Comparison of ENCODE assay signal across 8 cellular contexts in genomic region chr17:76241205-76241539, GRCh38. TPM values are rescaled to one million over a fixed set of nuclear protein-coding genes. Genes with fewer than 3 reads are reported as not detected.
DNase-seq lines count a peak whose midpoint lies in the region; ATAC-seq and TF ChIP-seq lines count a peak whose summit lies in the region.

No MANE protein-coding gene starts in this region.

- H3K9me3 Mint-ChIP-seq in activated CD4-positive, alpha-beta memory T cell treated with anti-CD3 and anti-CD28 coated beads for 36 hours, result no peaks in the 10 kb centered on the region

- no peak for TF ChIP-seq POLR2A in erythroblast (IDR thresholded peaks at IDR 0.05; ENCODE audit: low read length)

- no peaks in the 10 kb centered on the region for H3K27me3 Mint-ChIP-seq in activated CD4-positive, alpha-beta memory T cell treated with anti-CD3 and anti-CD28 coated beads for 36 hours

- intact Hi-C loops in activated CD4-positive, alpha-beta memory T cell treated with anti-CD3 and anti-CD28 coated beads for 36 hours (cut with micrococcal nuclease), result no loop called here
- intact Hi-C loops in left ventricle myocardium inferior (cut with micrococcal nuclease), result no loop called here

- H3K36me3 Mint-ChIP-seq in activated CD4-positive, alpha-beta memory T cell treated with anti-CD3 and anti-CD28 coated beads for 36 hours, result peaks cover 2% of the 10 kb centered on the region

- TF ChIP-seq CTCF in left ventricle myocardium inferior (IDR thresholded peaks at IDR 0.05; ENCODE audit: borderline replicate concordance), result no peak
- TF ChIP-seq CTCF in retinal pigment epithelial cell (conservative IDR thresholded peaks at IDR 0.05; ENCODE audit: low read depth, low read length), result no peak

- no peak for DNase-seq in activated CD4-positive, alpha-beta memory T cell treated with anti-CD3 and anti-CD28 coated beads for 36 hours
- no peak for DNase-seq in left ventricle myocardium inferior
- no peak for DNase-seq in retinal pigment epithelial cell (ENCODE audit: low read depth)
- no peak for DNase-seq in erythroblast (lab: John Stamatoyannopoulos, UW)

- no peak for ATAC-seq in HG02571 (IDR thresholded peaks at IDR 0.05; ENCODE audit: unreplicated experiment)
- ATAC-seq in GM19463 (IDR thresholded peaks at IDR 0.05; ENCODE audit: unreplicated experiment), result no peak
- no peak for ATAC-seq in GM18867 (IDR thresholded peaks at IDR 0.05; ENCODE audit: unreplicated experiment)

- peak overlapping the region; percentile 67 for H3K27ac Mint-ChIP-seq in activated CD4-positive, alpha-beta memory T cell treated with anti-CD3 and anti-CD28 coated beads for 36 hours

- peak overlapping the region; percentile 60; the same call in 1 of the 2 replicates for H3K4me3 ChIP-seq in GM08714 (ENCODE audit: low read length)
- H3K4me3 ChIP-seq in left ventricle myocardium inferior, result peak overlapping the region; percentile 80
- H3K4me3 ChIP-seq in retinal pigment epithelial cell (ENCODE audit: low read length), result peak overlapping the region; percentile 60

- H3K4me1 ChIP-seq in left ventricle myocardium inferior, result peaks cover 23% of the 10 kb centered on the region

- no peaks in the 10 kb centered on the region for H3K9me3 ChIP-seq in left ventricle myocardium inferior (replicated peaks)

- peak overlapping the region; percentile 72 for H3K27ac ChIP-seq in left ventricle myocardium inferior (replicated peaks)

- no peaks in the 10 kb centered on the region for H3K27me3 ChIP-seq in left ventricle myocardium inferior (ENCODE audit: low read depth)

- no peaks in the 10 kb centered on the region for H3K36me3 ChIP-seq in left ventricle myocardium inferior

- H3K4me1 Mint-ChIP-seq in activated CD4-positive, alpha-beta memory T cell treated with anti-CD3 and anti-CD28 coated beads for 36 hours (ENCODE audit: low read depth), result peaks cover 47% of the 10 kb centered on the region

- CTCF ChIA-PET in activated CD4-positive, alpha-beta memory T cell treated with anti-CD3 and anti-CD28 coated beads for 36 hours (lab: Charles Lee), result interaction anchor here (0.7 to 1.3 kb wide), 4 partner anchors 16 to 57 kb away, joined by 3 to 4 read pairs (median 4); no protein-coding TSS in a partner anchor

- POLR2A ChIA-PET in activated CD4-positive, alpha-beta memory T cell treated with anti-CD3 and anti-CD28 coated beads for 36 hours (lab: Charles Lee), result interaction anchor here (0.5 to 1.7 kb wide), 6 partner anchors 23 to 184 kb away, joined by 3 to 10 read pairs (median 4); partner anchors contain the start of gene UBALD2

- peak overlapping the region; percentile 77 for H3K4me3 Mint-ChIP-seq in activated CD4-positive, alpha-beta memory T cell treated with anti-CD3 and anti-CD28 coated beads for 36 hours

RNA-seq across cellular contexts. Expression of gene RNF157, which starts 0.9 kb away (rescaled TPM):
- total RNA-seq in activated CD4-positive, alpha-beta memory T cell treated with anti-CD3 and anti-CD28 coated beads for 36 hours, result 10 to 100 TPM; 25.4 to 28.0 TPM
- total RNA-seq in left ventricle myocardium inferior, result 4.8 TPM

RNA-seq across cellular contexts. Expression of gene UBALD2, which starts 24.0 kb away (rescaled TPM):
- 100 to 1,000 TPM; 317 TPM for total RNA-seq in activated CD4-positive, alpha-beta memory T cell treated with anti-CD3 and anti-CD28 coated beads for 36 hours
- 26.0 TPM for total RNA-seq in left ventricle myocardium inferior

Comparison
In these comparisons a context has a peak if more than half of its experiments do, and no peak if none do; other contexts are left out.
1. RNA of gene UBALD2, which starts 24.0 kb away (total RNA-seq): 317 TPM in activated CD4-positive, alpha-beta memory T cell treated with anti-CD3 and anti-CD28 coated beads for 36 hours; 26.0 TPM in left ventricle myocardium inferior (single experiment); every median in the first group is over 10 times any median in the second.
2. Peak in every context shown above with its lines, with median percentiles within 50 percentile points of each other: H3K4me3 ChIP-seq.